ENCODE assay signal across 9 cellular contexts in the genomic region with DNA sequence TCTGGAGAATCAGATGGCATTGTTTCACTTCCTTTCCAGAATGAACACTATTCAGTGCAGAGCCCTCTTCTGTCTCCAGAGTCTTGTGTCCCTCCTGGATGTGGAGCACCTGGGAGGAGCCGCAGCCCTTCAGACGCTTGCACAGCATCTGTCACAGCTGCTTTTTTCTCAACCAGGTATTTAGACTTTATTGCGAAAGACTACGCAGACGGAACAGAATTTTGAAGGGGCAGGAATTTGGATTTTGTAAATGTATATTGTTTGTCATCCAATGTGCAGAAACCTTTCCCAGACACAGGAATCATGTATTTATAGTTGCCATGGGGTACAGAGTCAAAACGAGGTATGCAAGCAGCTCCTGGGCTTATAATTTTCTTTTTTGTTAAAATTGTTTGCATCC.
"Had no signal": no experiment of that assay in that cellular context is flagged by ENCODE, and none has a peak within 500 bp of the region (broad histone marks: within the 10 kb centered on the region; RNA-seq: fewer than 3 reads in every experiment).

No MANE protein-coding gene starts in this region.

- DNase-seq: HFFc6, KBM-7 had no signal

- H3K4me1 Mint-ChIP-seq: GM23338 had no signal

- H2AFZ ChIP-seq: GM23338 had no signal

- H3K4me1 ChIP-seq: HAP-1 had no signal

- ATAC-seq: GM23338, HCT116 had no signal

- H3K4me3 Mint-ChIP-seq: GM23338, HFFc6 had no signal

- H3K4me2 ChIP-seq: GM23338, KMS-11 had no signal

- H3K27ac ChIP-seq: KMS-11 had no signal

- H3K4me3 ChIP-seq: GM23338, HAP-1 had no signal

- H3K9me3 Mint-ChIP-seq: GM23338, HFFc6 had no signal

- FAIRE-seq: H1, H54, HTR-8/SVneo had no signal

- H3K9me3 ChIP-seq: HAP-1 had no signal

- H3K27ac Mint-ChIP-seq: GM23338, HFFc6 had no signal

- H3K9ac ChIP-seq: KMS-11 had no signal
